ENCODE assay signal across 23 cellular contexts in the genomic region with DNA sequence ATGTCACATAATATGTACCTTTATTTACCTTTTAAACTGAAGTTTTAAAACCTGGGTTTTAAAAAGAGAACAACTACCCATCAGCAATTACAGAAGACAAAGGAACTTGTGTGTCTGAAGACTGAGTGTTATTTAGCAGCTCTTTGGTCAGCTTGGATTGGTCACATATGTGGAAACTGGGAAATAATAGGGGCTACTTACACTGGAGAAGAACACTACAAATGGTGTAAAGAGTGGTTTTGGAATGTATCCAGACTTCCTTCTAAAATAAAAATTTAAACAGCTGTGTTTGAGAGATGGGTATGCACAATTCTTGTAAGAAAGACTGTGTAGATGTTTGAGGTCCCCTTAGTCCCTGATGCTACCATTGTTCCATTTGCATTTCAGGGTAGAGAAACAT. TPM values are rescaled to one million over a fixed set of nuclear protein-coding genes. Genes with fewer than 3 reads are reported as not detected.
DNase-seq lines count a peak whose midpoint lies in the region; ATAC-seq, FAIRE-seq and TF ChIP-seq lines count a peak whose summit lies in the region.
"Had no signal": no experiment of that assay in that cellular context is flagged by ENCODE, and none has a peak within 500 bp of the region (broad histone marks: within the 10 kb centered on the region; RNA-seq: fewer than 3 reads in every experiment).

No MANE protein-coding gene starts in this region.

- TF ChIP-seq CTCF in astrocyte (IDR thresholded peaks at IDR 0.05; ENCODE audit: insufficient read depth, low read depth, low read length) (no peak), neural crest cell (conservative IDR thresholded peaks at IDR 0.05) (no peak)

- H3K4me1 Mint-ChIP-seq in astrocyte (ENCODE audit: low read depth, unreplicated experiment) (peaks cover 7% of the 10 kb centered on the region), neural crest cell (peaks cover 48% of the 10 kb centered on the region)

- H3K79me2 ChIP-seq in astrocyte (ENCODE audit: insufficient read depth, low read length): peaks cover 76% of the 10 kb centered on the region

- peak; percentile 30 for DNase-seq in NCI-H2029 treated with DMSO at 0.1 percent for 48 hours (lab: John Stamatoyannopoulos, UW)
- DNase-seq in NCI-H2029 (lab: John Stamatoyannopoulos, UW): no peak
- peak; percentile 80 for DNase-seq in NCI-H69 (lab: John Stamatoyannopoulos, UW)
- DNase-seq in astrocyte (ENCODE audit: low read depth): no peak
- no peak for DNase-seq in neural crest cell (ENCODE audit: low read depth, low spot score)
- no peak for DNase-seq in anterior cingulate cortex (lab: John Stamatoyannopoulos, UW)
- DNase-seq in KBM-7: no peak
- DNase-seq: GOT3, IMR-90, MV-4-11, NCI-H1436, NCI-H187 treated with DMSO at 0.1 percent for 48 hours, NCI-H2171 treated with DMSO at 0.1 percent for 48 hours, NCI-H446, NCI-H526 treated with DMSO at 0.1 percent for 48 hours, T-helper 1 cell had no signal

- FAIRE-seq in astrocyte (lab: Jason Lieb, UNC): peak; percentile 64
- FAIRE-seq: G401.6, GM18507 had no signal

- peaks cover 4% of the 10 kb centered on the region for H3K36me3 Mint-ChIP-seq in astrocyte (ENCODE audit: low read depth, unreplicated experiment)
- peaks cover 6% of the 10 kb centered on the region for H3K36me3 Mint-ChIP-seq in neural crest cell (ENCODE audit: low read depth)

- peaks cover 10% of the 10 kb centered on the region for H4K20me1 ChIP-seq in astrocyte (ENCODE audit: insufficient read depth, low read length)

- H3K9me3 ChIP-seq in astrocyte (ENCODE audit: insufficient read depth, low read depth, low read length): no peaks in the 10 kb centered on the region
- H3K9me3 ChIP-seq: SJCRH30 had no signal

- in situ Hi-C loops in KBM-7 (cut with MboI; ENCODE audit: low pct_unique_long_range_greater_than_20kb, low sequenced_read_pairs): no loop called here

- no peak overlapping the region for H3K27ac ChIP-seq in astrocyte (ENCODE audit: low read depth, low read length)
- H3K27ac ChIP-seq: SJCRH30 had no signal

- no peak overlapping the region for H3K4me3 ChIP-seq in astrocyte (ENCODE audit: insufficient read depth, low read depth, low read length)
- H3K4me3 ChIP-seq: SJCRH30 had no signal

- H3K4me2 ChIP-seq in astrocyte (ENCODE audit: low read length): no peak overlapping the region

- H2AFZ ChIP-seq in astrocyte (ENCODE audit: low read depth, low read length): no peak overlapping the region

- no peaks in the 10 kb centered on the region for H3K36me3 ChIP-seq in astrocyte (ENCODE audit: insufficient read depth, low read length)
- H3K36me3 ChIP-seq: SJCRH30 had no signal

- no peak for ATAC-seq in GM21381 (IDR thresholded peaks at IDR 0.05; ENCODE audit: unreplicated experiment)
- ATAC-seq: Panc1 had no signal

- H3K27me3 ChIP-seq in astrocyte (ENCODE audit: insufficient read depth, low read length): no peaks in the 10 kb centered on the region
- H3K27me3 ChIP-seq: SJCRH30 had no signal

- peaks cover 2% of the 10 kb centered on the region for H3K4me1 ChIP-seq in astrocyte (ENCODE audit: insufficient read depth, low read length)

- no peaks in the 10 kb centered on the region for H3K27me3 Mint-ChIP-seq in astrocyte (ENCODE audit: low read depth, unreplicated experiment)
- H3K27me3 Mint-ChIP-seq in neural crest cell (ENCODE audit: low read depth): peaks cover 5% of the 10 kb centered on the region

- peaks cover 1% of the 10 kb centered on the region for H3K9me3 Mint-ChIP-seq in astrocyte (ENCODE audit: unreplicated experiment)
- H3K9me3 Mint-ChIP-seq in neural crest cell: no peaks in the 10 kb centered on the region

- H3K9ac ChIP-seq in astrocyte (ENCODE audit: low read length): no peak overlapping the region

- H3K4me3 Mint-ChIP-seq in astrocyte (ENCODE audit: unreplicated experiment) (no peak overlapping the region), neural crest cell (peak overlapping the region; percentile 38)
- H3K4me3 Mint-ChIP-seq: B cell, CD14-positive monocyte had no signal

- no peak overlapping the region for H3K27ac Mint-ChIP-seq in astrocyte (ENCODE audit: unreplicated experiment)
- no peak overlapping the region for H3K27ac Mint-ChIP-seq in neural crest cell (ENCODE audit: unreplicated experiment)
- H3K27ac Mint-ChIP-seq: B cell, CD14-positive monocyte had no signal

RNA-seq across cellular contexts. Expression of gene TNFRSF19, which starts 13.3 kb away (rescaled TPM):
- 25.9 and 27.8 TPM in 2 replicates for total RNA-seq in astrocyte
- 74.8 and 76.1 TPM in 2 replicates for total RNA-seq in neural crest cell
- total RNA-seq: B cell had no signal

Comparison
In these comparisons a context has a peak if more than half of its experiments do, and no peak if none do; other contexts are left out.
1. DNase-seq: peak in NCI-H2029 treated with DMSO at 0.1 percent for 48 hours (single experiment) and NCI-H69 (single experiment); none in NCI-H2029 (single experiment), astrocyte (single experiment), neural crest cell (single experiment), anterior cingulate cortex (0 of 58) and KBM-7 (single experiment).